In the genomic region with DNA sequence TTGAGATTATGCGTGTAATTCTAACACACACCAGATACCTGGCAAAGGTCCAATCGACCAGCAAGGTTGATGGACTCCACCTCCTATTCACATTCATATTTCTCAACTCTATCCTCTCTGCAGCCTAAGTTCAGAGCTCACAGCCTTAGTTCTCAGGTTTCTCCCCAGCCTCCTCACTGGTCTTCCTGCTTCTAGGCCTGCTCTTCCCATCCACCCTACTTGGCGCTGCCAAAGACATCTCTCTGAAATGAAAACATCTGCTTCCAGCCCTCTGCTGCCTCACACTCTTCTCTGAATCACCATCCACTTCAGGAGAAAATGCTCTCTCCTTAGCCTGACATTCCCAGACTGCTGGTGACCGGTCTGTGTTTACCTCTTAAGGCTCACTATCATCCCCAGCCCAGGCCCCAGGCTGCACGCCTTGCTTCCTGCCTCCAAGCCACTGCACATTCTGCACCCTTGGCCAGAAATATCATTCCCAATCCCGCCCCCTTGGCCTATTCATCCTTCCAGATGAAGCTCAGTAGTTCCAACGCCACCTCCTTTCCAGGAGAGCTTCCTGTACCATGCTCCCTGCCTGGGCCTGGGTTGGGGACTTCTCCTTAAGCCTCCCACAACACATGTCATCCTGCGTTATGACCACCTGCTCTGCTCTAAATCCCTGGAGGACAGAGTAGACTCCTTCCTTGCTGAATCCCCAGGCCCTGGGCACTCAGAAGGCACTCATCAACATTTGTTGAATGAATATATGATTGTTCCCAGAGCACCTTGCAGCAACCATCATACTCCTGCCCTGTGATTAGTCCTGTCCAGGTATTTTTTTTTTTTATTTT, we compare ENCODE assay signal across 9 cellular contexts. TPM values are rescaled to one million over a fixed set of nuclear protein-coding genes. Genes with fewer than 3 reads are reported as not detected.
DNase-seq lines count a peak whose midpoint lies in the region; ATAC-seq, FAIRE-seq and TF ChIP-seq lines count a peak whose summit lies in the region.
"Had no signal": no experiment of that assay in that cellular context is flagged by ENCODE, and none has a peak within 500 bp of the region (broad histone marks: within the 10 kb centered on the region; RNA-seq: fewer than 3 reads in every experiment).

No MANE protein-coding gene starts in this region.

- H3K4me1 Mint-ChIP-seq in MCF 10A (ENCODE audit: insufficient read depth, unreplicated experiment): peaks cover 27% of the 10 kb centered on the region

- POLR2A ChIA-PET in MCF 10A (lab: Yijun Ruan, JAX): interaction anchor here (1.2 kb wide), 1 partner anchor 11 kb away, joined by 3 read pairs; no protein-coding TSS in a partner anchor

- H3K27me3 Mint-ChIP-seq in MCF 10A (ENCODE audit: insufficient read depth, unreplicated experiment): no peaks in the 10 kb centered on the region

- no peak overlapping the region for H3K27ac ChIP-seq in mammary epithelial cell (ENCODE audit: insufficient read depth, low read depth, low read length)
- H3K27ac ChIP-seq in left lung: peak overlapping the region; percentile 28 to 96
- peak overlapping the region; percentile 95 for H3K27ac ChIP-seq in vagina

- CTCF ChIA-PET in MCF 10A (lab: Yijun Ruan, JAX): no interaction called here
- CTCF ChIA-PET in mammary epithelial cell (lab: Charles Lee; ENCODE audit: low non-redundant PET): no interaction called here

- H3K9ac ChIP-seq in mammary epithelial cell (ENCODE audit: insufficient read depth, low read length): no peak overlapping the region

- no peaks in the 10 kb centered on the region for H3K36me3 ChIP-seq in mammary epithelial cell (ENCODE audit: insufficient read depth, low read length)
- peaks cover 0 to 4% of the 10 kb centered on the region in 2 donors for H3K36me3 ChIP-seq in left lung
- H3K36me3 ChIP-seq in vagina: no peaks in the 10 kb centered on the region

- H3K9me3 Mint-ChIP-seq in MCF 10A (ENCODE audit: unreplicated experiment): no peaks in the 10 kb centered on the region
- H3K9me3 Mint-ChIP-seq: activated B cell treated with CpG ODN at 0.5 μM for 24 hours had no signal

- WGBS in mammary epithelial cell (ENCODE audit: low coverage, missing lambda C conversion rate): 32% methylated on average over 5 of the region's 8 CpGs

- ATAC-seq in left lung (peak; percentile 2), GM18870 (IDR thresholded peaks at IDR 0.05; ENCODE audit: unreplicated experiment) (no peak)

- TF ChIP-seq POLR2A in vagina (IDR thresholded peaks at IDR 0.05): no peak

- H3K4me1 ChIP-seq in mammary epithelial cell (ENCODE audit: insufficient read depth, low read length) (peaks cover 27% of the 10 kb centered on the region), left lung (peaks cover 59 to 90% of the 10 kb centered on the region in 2 donors), vagina (peaks cover 95% of the 10 kb centered on the region)

- peak; percentile 75 for DNase-seq in MCF 10A (ENCODE audit: unreplicated experiment)
- no peak for DNase-seq in mammary epithelial cell
- DNase-seq in amniotic stem cell (lab: John Stamatoyannopoulos, UW): peak; percentile 41
- DNase-seq in left lung: no peak
- DNase-seq in vagina (ENCODE audit: extremely low spot score in 2 of 2): no peak
- DNase-seq in GM19239 (ENCODE audit: insufficient read length, low spot score): no peak
- DNase-seq in LoVo (ENCODE audit: low spot score): no peak
- DNase-seq: activated B cell treated with CpG ODN at 0.5 μM for 24 hours had no signal

- no TSS peak for BruUV-seq in MCF 10A (replicated peaks; lab: Mats Ljungman, UMichigan)
- no TSS peak for BruUV-seq in mammary epithelial cell (replicated peaks; lab: Mats Ljungman, UMichigan)

- no peak overlapping the region for H3K4me2 ChIP-seq in mammary epithelial cell (ENCODE audit: insufficient read depth, low read depth, low read length)

- H3K36me3 Mint-ChIP-seq in MCF 10A (ENCODE audit: insufficient read depth, unreplicated experiment): peaks cover 5% of the 10 kb centered on the region

- H3K4me3 Mint-ChIP-seq in MCF 10A (ENCODE audit: unreplicated experiment): no peak overlapping the region
- H3K4me3 Mint-ChIP-seq: activated B cell treated with CpG ODN at 0.5 μM for 24 hours had no signal

- no peak overlapping the region for H2AFZ ChIP-seq in mammary epithelial cell (ENCODE audit: low read depth, low read length)

- H3K27ac Mint-ChIP-seq in MCF 10A (ENCODE audit: low read depth, unreplicated experiment): no peak overlapping the region
- H3K27ac Mint-ChIP-seq: activated B cell treated with CpG ODN at 0.5 μM for 24 hours had no signal

- no peaks in the 10 kb centered on the region for H3K27me3 ChIP-seq in mammary epithelial cell (ENCODE audit: insufficient read depth, low read length)
- H3K27me3 ChIP-seq in left lung: no peaks in the 10 kb centered on the region
- H3K27me3 ChIP-seq in vagina: no peaks in the 10 kb centered on the region

- intact Hi-C loops in MCF 10A (cut with micrococcal nuclease): no loop called here
- intact Hi-C loops in mammary epithelial cell (cut with micrococcal nuclease): no loop called here
- intact Hi-C loops in left lung (cut with DNase I): no loop called here
- intact Hi-C loops in vagina (cut with DNase I): no loop called here

- dilution Hi-C loops in mammary epithelial cell (cut with HindIII; ENCODE audit: low sequenced_read_pairs): no loop called here

- no peaks in the 10 kb centered on the region for H3K79me2 ChIP-seq in mammary epithelial cell (ENCODE audit: insufficient read depth, low read length)

- no peak overlapping the region for H3K4me3 ChIP-seq in mammary epithelial cell (replicated peaks in 1 of 3; ENCODE audit: insufficient read depth in 1 of 3, low read depth in 2 of 3, low read length in 3 of 3)
- H3K4me3 ChIP-seq in left lung: peak overlapping the region in 1 of 2 donors; percentile 91
- no peak overlapping the region for H3K4me3 ChIP-seq in vagina

- H3K9me3 ChIP-seq in mammary epithelial cell (replicated peaks; ENCODE audit: insufficient read depth, low read length) (no peaks in the 10 kb centered on the region), left lung (no peaks in the 10 kb centered on the region), vagina (no peaks in the 10 kb centered on the region)

- no peak for TF ChIP-seq CTCF in MCF 10A (IDR thresholded peaks at IDR 0.05; ENCODE audit: unreplicated experiment)
- no peak for TF ChIP-seq CTCF in mammary epithelial cell (conservative IDR thresholded peaks at IDR 0.05 in 1 of 2, IDR thresholded peaks at IDR 0.05 in 1 of 2; ENCODE audit: extremely low read depth in 1 of 2, insufficient read depth in 1 of 2, low read depth in 1 of 2, low read length in 2 of 2)
- TF ChIP-seq CTCF in left lung (IDR thresholded peaks at IDR 0.05): no peak
- no peak for TF ChIP-seq CTCF in vagina (IDR thresholded peaks at IDR 0.05)

- H4K20me1 ChIP-seq in mammary epithelial cell (ENCODE audit: insufficient read depth, low read length): no peaks in the 10 kb centered on the region

- no peak for FAIRE-seq in GM19239 (lab: Jason Lieb, UNC)

- in situ Hi-C loops in mammary epithelial cell (cut with MboI; ENCODE audit: low sequenced_read_pairs in 2 of 2): no loop called here

RNA-seq across cellular contexts. Expression of a gene that starts 3.5 kb away (rescaled TPM):
- total RNA-seq in MCF 10A (2022) (0.44 and 0.98 TPM in 2 replicates), mammary epithelial cell (1 to 10 TPM; 3.9 to 5.3 TPM), left lung (100 to 1,000 TPM; 112 to 150 TPM), vagina (33.1 TPM)
- polyA plus RNA-seq in mammary epithelial cell: 5.4 TPM
- 9.9 TPM for polyA minus RNA-seq in mammary epithelial cell

RNA-seq across cellular contexts. Expression of a gene that starts 51.3 kb away (rescaled TPM):
- 3,172 and 3,444 TPM in 2 replicates for total RNA-seq in MCF 10A (2022)
- 1,000 to 10,000 TPM; 1,423 to 2,367 TPM for total RNA-seq in mammary epithelial cell
- 3,767 TPM for polyA plus RNA-seq in mammary epithelial cell
- 2,014 TPM for polyA minus RNA-seq in mammary epithelial cell
- total RNA-seq in left lung: 1,000 to 10,000 TPM; 1,943 to 2,064 TPM
- 1,625 TPM for total RNA-seq in vagina

Comparison
In these comparisons a context has a peak if more than half of its experiments do, and no peak if none do; other contexts are left out.
1. DNase-seq: peak in MCF 10A (single experiment) and amniotic stem cell (single experiment); none in mammary epithelial cell (single experiment), left lung (0 of 2), vagina (0 of 2), GM19239 (single experiment) and LoVo (single experiment).